Comparison of ENCODE assay signal across 1 cellular context in genomic region chr3:190330936-190331734, GRCh38.
A peak's percentile ranks its signal among the peaks of the same experiment; 100 is the strongest.
TF ChIP-seq lines count a peak whose summit lies in the region.

No MANE protein-coding gene starts in this region.

TF ChIP-seq in HepG2, 621 proteins besides CTCF, POLR2A, EP300 and RAD21 (continued from another document and continues in another):
- TF ChIP-seq, protein P1, sequence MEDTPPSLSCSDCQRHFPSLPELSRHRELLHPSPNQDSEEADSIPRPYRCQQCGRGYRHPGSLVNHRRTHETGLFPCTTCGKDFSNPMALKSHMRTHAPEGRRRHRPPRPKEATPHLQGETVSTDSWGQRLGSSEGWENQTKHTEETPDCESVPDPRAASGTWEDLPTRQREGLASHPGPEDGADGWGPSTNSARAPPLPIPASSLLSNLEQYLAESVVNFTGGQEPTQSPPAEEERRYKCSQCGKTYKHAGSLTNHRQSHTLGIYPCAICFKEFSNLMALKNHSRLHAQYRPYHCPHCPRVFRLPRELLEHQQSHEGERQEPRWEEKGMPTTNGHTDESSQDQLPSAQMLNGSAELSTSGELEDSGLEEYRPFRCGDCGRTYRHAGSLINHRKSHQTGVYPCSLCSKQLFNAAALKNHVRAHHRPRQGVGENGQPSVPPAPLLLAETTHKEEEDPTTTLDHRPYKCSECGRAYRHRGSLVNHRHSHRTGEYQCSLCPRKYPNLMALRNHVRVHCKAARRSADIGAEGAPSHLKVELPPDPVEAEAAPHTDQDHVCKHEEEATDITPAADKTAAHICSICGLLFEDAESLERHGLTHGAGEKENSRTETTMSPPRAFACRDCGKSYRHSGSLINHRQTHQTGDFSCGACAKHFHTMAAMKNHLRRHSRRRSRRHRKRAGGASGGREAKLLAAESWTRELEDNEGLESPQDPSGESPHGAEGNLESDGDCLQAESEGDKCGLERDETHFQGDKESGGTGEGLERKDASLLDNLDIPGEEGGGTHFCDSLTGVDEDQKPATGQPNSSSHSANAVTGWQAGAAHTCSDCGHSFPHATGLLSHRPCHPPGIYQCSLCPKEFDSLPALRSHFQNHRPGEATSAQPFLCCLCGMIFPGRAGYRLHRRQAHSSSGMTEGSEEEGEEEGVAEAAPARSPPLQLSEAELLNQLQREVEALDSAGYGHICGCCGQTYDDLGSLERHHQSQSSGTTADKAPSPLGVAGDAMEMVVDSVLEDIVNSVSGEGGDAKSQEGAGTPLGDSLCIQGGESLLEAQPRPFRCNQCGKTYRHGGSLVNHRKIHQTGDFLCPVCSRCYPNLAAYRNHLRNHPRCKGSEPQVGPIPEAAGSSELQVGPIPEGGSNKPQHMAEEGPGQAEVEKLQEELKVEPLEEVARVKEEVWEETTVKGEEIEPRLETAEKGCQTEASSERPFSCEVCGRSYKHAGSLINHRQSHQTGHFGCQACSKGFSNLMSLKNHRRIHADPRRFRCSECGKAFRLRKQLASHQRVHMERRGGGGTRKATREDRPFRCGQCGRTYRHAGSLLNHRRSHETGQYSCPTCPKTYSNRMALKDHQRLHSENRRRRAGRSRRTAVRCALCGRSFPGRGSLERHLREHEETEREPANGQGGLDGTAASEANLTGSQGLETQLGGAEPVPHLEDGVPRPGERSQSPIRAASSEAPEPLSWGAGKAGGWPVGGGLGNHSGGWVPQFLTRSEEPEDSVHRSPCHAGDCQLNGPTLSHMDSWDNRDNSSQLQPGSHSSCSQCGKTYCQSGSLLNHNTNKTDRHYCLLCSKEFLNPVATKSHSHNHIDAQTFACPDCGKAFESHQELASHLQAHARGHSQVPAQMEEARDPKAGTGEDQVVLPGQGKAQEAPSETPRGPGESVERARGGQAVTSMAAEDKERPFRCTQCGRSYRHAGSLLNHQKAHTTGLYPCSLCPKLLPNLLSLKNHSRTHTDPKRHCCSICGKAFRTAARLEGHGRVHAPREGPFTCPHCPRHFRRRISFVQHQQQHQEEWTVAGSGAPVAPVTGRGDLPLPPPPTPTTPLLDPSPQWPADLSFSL (CRISPR knock-in tag; IDR thresholded peaks at IDR 0.05), result no peak
- TF ChIP-seq ZNF768 (CRISPR knock-in tag; IDR thresholded peaks at IDR 0.05) (no peak), KDM4B (CRISPR knock-in tag; IDR thresholded peaks at IDR 0.05) (peak; percentile 72; the same call in 1 of the 2 replicates), EHMT2 (IDR thresholded peaks at IDR 0.05; ENCODE audit: borderline replicate concordance, low read depth, low read length) (peak; percentile 88), SATB2 (CRISPR knock-in tag; IDR thresholded peaks at IDR 0.05) (no peak), RERE (CRISPR knock-in tag; IDR thresholded peaks at IDR 0.05; ENCODE audit: low read depth) (0 out of 2 replicates have a peak, but pooled peaks have one; percentile 58), ZHX2 (IDR thresholded peaks at IDR 0.05; ENCODE audit: low read depth) (no peak), ZHX2 (CRISPR knock-in tag; IDR thresholded peaks at IDR 0.05; ENCODE audit: borderline replicate concordance) (no peak), JUNB (CRISPR knock-in tag; IDR thresholded peaks at IDR 0.05; ENCODE audit: borderline replicate concordance) (no peak), MEIS2 (CRISPR knock-in tag; IDR thresholded peaks at IDR 0.05) (no peak), KLF15 (CRISPR knock-in tag; IDR thresholded peaks at IDR 0.05; ENCODE audit: borderline replicate concordance) (no peak), ZSCAN9 (CRISPR knock-in tag; IDR thresholded peaks at IDR 0.05; ENCODE audit: borderline replicate concordance) (peak; percentile 77; the same call in 1 of the 2 replicates), ZNF235 (CRISPR knock-in tag; IDR thresholded peaks at IDR 0.05; ENCODE audit: borderline replicate concordance) (no peak), ZKSCAN5 (CRISPR knock-in tag; IDR thresholded peaks at IDR 0.05) (no peak), KAT7 (CRISPR knock-in tag; IDR thresholded peaks at IDR 0.05; ENCODE audit: borderline replicate concordance) (peak; percentile 85; the same call in 1 of the 2 replicates), ZSCAN31 (CRISPR knock-in tag; IDR thresholded peaks at IDR 0.05; ENCODE audit: low read depth) (0 out of 2 replicates have a peak, but pooled peaks have one; percentile 32), ZNF263 (CRISPR knock-in tag; IDR thresholded peaks at IDR 0.05) (no peak), NAIF1 (CRISPR knock-in tag; IDR thresholded peaks at IDR 0.05; ENCODE audit: borderline replicate concordance) (0 out of 2 replicates have a peak, but pooled peaks have one; percentile 24), ZEB1 (IDR thresholded peaks at IDR 0.05; ENCODE audit: insufficient replicate concordance, low read depth) (peak; percentile 85), HMGXB3 (CRISPR knock-in tag; IDR thresholded peaks at IDR 0.05; ENCODE audit: borderline replicate concordance) (no peak), ZNF543 (CRISPR knock-in tag; IDR thresholded peaks at IDR 0.05) (no peak), IRF2 (CRISPR knock-in tag; IDR thresholded peaks at IDR 0.05) (peak; percentile 82), ZSCAN29 (CRISPR knock-in tag; conservative IDR thresholded peaks at IDR 0.05) (peak; percentile 89; the same call in 1 of the 2 replicates), NFIC (IDR thresholded peaks at IDR 0.05; ENCODE audit: low read length) (peak; percentile 92), ZKSCAN1 (IDR thresholded peaks at IDR 0.05; ENCODE audit: low read length) (no peak), BRD4 (CRISPR knock-in tag; IDR thresholded peaks at IDR 0.05) (no peak), CBX5 (CRISPR knock-in tag; IDR thresholded peaks at IDR 0.05; ENCODE audit: borderline replicate concordance) (no peak), TOPORS (CRISPR knock-in tag; IDR thresholded peaks at IDR 0.05) (0 out of 2 replicates have a peak, but pooled peaks have one; percentile 27), HNF4A (CRISPR knock-in tag; IDR thresholded peaks at IDR 0.05) (peak; percentile 99), ZNF790 (CRISPR knock-in tag; IDR thresholded peaks at IDR 0.05; ENCODE audit: borderline replicate concordance) (no peak), ZNF713 (CRISPR knock-in tag; IDR thresholded peaks at IDR 0.05) (no peak), DPF2 (CRISPR knock-in tag; IDR thresholded peaks at IDR 0.05; ENCODE audit: borderline replicate concordance, low read depth) (peak; percentile 93), SP1 (IDR thresholded peaks at IDR 0.05) (no peak), SP1 (CRISPR knock-in tag; IDR thresholded peaks at IDR 0.05) (no peak), ATF2 (CRISPR knock-in tag; IDR thresholded peaks at IDR 0.05) (peak; percentile 89), RARA (CRISPR knock-in tag; IDR thresholded peaks at IDR 0.05) (peak; percentile 92), ISX (CRISPR knock-in tag; conservative IDR thresholded peaks at IDR 0.05) (no peak), RXRB (CRISPR knock-in tag; IDR thresholded peaks at IDR 0.05; ENCODE audit: borderline replicate concordance) (peak; percentile 96)
